2 cellular contexts compared by ENCODE assay signal in genomic region chr17:2004435-2004952, GRCh38.
A peak's percentile ranks its signal among the peaks of the same experiment; 100 is the strongest.
TF ChIP-seq lines count a peak whose summit lies in the region.

No MANE protein-coding gene starts in this region.

TF ChIP-seq in GM23338, 12 proteins besides CTCF, POLR2A, EP300 and RAD21 (continued from another document):
- TF ChIP-seq REST (IDR thresholded peaks at IDR 0.05; ENCODE audit: unreplicated experiment) (no peak), POLR2AphosphoS5 (IDR thresholded peaks at IDR 0.05; ENCODE audit: low read depth) (no peak), CREB1 (CRISPR knock-in tag; IDR thresholded peaks at IDR 0.05; ENCODE audit: low read depth) (no peak), ZNF331 (CRISPR knock-in tag; IDR thresholded peaks at IDR 0.05; ENCODE audit: low read depth) (no peak), ZNF462 (CRISPR knock-in tag; IDR thresholded peaks at IDR 0.05) (no peak), STAT1 (IDR thresholded peaks at IDR 0.05; ENCODE audit: unreplicated experiment) (no peak), EZH2 (IDR thresholded peaks at IDR 0.05; ENCODE audit: low read depth, unreplicated experiment) (no peak), JUNB (IDR thresholded peaks at IDR 0.05; ENCODE audit: unreplicated experiment) (no peak), NANOG (IDR thresholded peaks at IDR 0.05; ENCODE audit: borderline replicate concordance) (no peak)
- TF ChIP-seq, protein P1, sequence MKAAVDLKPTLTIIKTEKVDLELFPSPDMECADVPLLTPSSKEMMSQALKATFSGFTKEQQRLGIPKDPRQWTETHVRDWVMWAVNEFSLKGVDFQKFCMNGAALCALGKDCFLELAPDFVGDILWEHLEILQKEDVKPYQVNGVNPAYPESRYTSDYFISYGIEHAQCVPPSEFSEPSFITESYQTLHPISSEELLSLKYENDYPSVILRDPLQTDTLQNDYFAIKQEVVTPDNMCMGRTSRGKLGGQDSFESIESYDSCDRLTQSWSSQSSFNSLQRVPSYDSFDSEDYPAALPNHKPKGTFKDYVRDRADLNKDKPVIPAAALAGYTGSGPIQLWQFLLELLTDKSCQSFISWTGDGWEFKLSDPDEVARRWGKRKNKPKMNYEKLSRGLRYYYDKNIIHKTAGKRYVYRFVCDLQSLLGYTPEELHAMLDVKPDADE (IDR thresholded peaks at IDR 0.05) = no peak

TF ChIP-seq in liver, 16 proteins besides CTCF, POLR2A, EP300 and RAD21 (continued from another document):
- TF ChIP-seq HNF4G (IDR thresholded peaks at IDR 0.05) (no peak), GABPA (IDR thresholded peaks at IDR 0.05 in 1 of 2, conservative IDR thresholded peaks at IDR 0.05 in 1 of 2) (no peak), JUND (IDR thresholded peaks at IDR 0.05) (no peak), SP1 (IDR thresholded peaks at IDR 0.05) (peak; percentile 43)
- TF ChIP-seq, protein P2, sequence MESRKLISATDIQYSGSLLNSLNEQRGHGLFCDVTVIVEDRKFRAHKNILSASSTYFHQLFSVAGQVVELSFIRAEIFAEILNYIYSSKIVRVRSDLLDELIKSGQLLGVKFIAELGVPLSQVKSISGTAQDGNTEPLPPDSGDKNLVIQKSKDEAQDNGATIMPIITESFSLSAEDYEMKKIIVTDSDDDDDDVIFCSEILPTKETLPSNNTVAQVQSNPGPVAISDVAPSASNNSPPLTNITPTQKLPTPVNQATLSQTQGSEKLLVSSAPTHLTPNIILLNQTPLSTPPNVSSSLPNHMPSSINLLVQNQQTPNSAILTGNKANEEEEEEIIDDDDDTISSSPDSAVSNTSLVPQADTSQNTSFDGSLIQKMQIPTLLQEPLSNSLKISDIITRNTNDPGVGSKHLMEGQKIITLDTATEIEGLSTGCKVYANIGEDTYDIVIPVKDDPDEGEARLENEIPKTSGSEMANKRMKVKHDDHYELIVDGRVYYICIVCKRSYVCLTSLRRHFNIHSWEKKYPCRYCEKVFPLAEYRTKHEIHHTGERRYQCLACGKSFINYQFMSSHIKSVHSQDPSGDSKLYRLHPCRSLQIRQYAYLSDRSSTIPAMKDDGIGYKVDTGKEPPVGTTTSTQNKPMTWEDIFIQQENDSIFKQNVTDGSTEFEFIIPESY (IDR thresholded peaks at IDR 0.05) = no peak
TF ChIP-seq in liver: peak in this region for 6.
